ENCODE assay signal across 10 cellular contexts in genomic region chrX:101449279-101449678, GRCh38.
"Had no signal": no experiment of that assay in that cellular context is flagged by ENCODE, and none has a peak within 500 bp of the region (broad histone marks: within the 10 kb centered on the region; RNA-seq: fewer than 3 reads in every experiment).

No MANE protein-coding gene starts in this region.

- ATAC-seq: GM23338, HCT116 had no signal

- H3K9ac ChIP-seq: KMS-11 had no signal

- H3K27ac Mint-ChIP-seq: GM23338, H9, HFFc6 had no signal

- H3K9me3 Mint-ChIP-seq: GM23338, HFFc6 had no signal

- H3K4me1 Mint-ChIP-seq: GM23338, H9 had no signal

- H2AFZ ChIP-seq: GM23338 had no signal

- DNase-seq: H9, HFFc6, IMR-90, KBM-7 had no signal

- H3K4me3 ChIP-seq: GM23338 had no signal

- H3K27ac ChIP-seq: KMS-11 had no signal

- H3K4me2 ChIP-seq: GM23338, KMS-11 had no signal

- FAIRE-seq: H1, H54, HTR-8/SVneo had no signal

- H3K4me3 Mint-ChIP-seq: GM23338, H9, HFFc6 had no signal
